ENCODE assay signal across 10 cellular contexts in the genomic region with DNA sequence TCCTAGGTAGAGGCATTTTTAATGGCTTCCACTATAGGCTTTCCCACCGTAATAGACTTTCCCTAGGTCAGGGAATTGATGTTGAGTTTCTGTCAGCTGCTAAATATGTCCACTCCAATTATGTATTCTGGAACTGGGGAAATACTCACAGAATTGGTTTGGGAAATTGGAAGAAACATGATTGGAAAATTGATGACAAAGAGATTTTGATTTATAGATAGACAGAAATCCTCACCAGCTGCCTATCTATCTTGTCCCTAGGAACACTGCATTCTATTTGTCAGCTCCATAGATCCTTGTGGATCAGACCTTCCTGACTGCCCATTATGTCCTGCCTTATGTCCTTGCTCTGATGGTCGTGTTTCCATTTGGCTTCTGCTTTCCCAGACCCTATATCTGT.
"Had no signal": no experiment of that assay in that cellular context is flagged by ENCODE, and none has a peak within 500 bp of the region (broad histone marks: within the 10 kb centered on the region; RNA-seq: fewer than 3 reads in every experiment).

No MANE protein-coding gene starts in this region.

- ATAC-seq: GM23338, HCT116 had no signal

- H3K27ac ChIP-seq: GM23248 had no signal

- H2AFZ ChIP-seq: GM23248, GM23338 had no signal

- H3K9ac ChIP-seq: GM23248 had no signal

- DNase-seq: GOT3, H7, H9, HFFc6 had no signal

- H3K27ac Mint-ChIP-seq: GM23338, H9, HFFc6 had no signal

- H3K9me3 ChIP-seq: HAP-1 had no signal

- FAIRE-seq: H1, H54 had no signal

- H3K4me3 Mint-ChIP-seq: GM23338, H9, HFFc6 had no signal

- H3K36me3 ChIP-seq: HAP-1 had no signal

- H3K4me3 ChIP-seq: GM23248, GM23338, HAP-1 had no signal

- H3K4me1 ChIP-seq: HAP-1 had no signal

- H3K4me2 ChIP-seq: GM23338 had no signal

- H3K9me3 Mint-ChIP-seq: HFFc6 had no signal
